22 cellular contexts compared by ENCODE assay signal in the genomic region with DNA sequence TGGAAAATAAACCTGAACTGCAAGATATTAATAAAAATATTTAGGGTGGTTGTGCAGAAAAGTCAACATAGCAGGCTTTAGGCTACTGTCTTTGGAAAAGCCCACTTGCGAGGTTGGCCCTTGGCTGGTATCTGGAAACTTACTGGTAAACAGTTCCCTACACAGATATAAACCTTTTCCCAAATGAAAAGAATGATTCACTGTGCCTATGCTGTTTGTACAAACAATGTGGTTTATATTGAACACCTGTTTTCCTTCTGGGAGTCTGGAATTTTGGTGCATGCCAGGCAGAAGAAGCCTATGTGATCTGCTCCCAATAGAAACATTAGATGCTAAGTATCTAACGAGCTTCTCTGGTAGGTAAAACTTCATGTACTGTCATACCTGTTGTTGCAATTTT. TPM values are rescaled to one million over a fixed set of nuclear protein-coding genes. Genes with fewer than 3 reads are reported as not detected.
DNase-seq lines count a peak whose midpoint lies in the region; ATAC-seq and TF ChIP-seq lines count a peak whose summit lies in the region.
"Had no signal": no experiment of that assay in that cellular context is flagged by ENCODE, and none has a peak within 500 bp of the region (broad histone marks: within the 10 kb centered on the region; RNA-seq: fewer than 3 reads in every experiment).

No MANE protein-coding gene starts in this region.

- no TSS peak for BruUV-seq in PC-3 (replicated peaks; lab: Mats Ljungman, UMichigan)

- POLR2A ChIA-PET in PC-3 (lab: Charles Lee; ENCODE audit: unreplicated experiment): no interaction called here

- H3K27ac ChIP-seq in PC-3 (ENCODE audit: low read length): peak overlapping the region; percentile 61
- H3K27ac ChIP-seq: BLaER1 had no signal

- H3F3A ChIP-seq in PC-3 (ENCODE audit: low read length, unreplicated experiment): no peaks in the 10 kb centered on the region

- H3K9me3 ChIP-seq in PC-3 (ENCODE audit: low read length): no peaks in the 10 kb centered on the region
- H3K9me3 ChIP-seq: BE2C, Caco-2 had no signal

- no peaks in the 10 kb centered on the region; the same call in 1 of the 2 replicates for H3K27me3 ChIP-seq in PC-3 (ENCODE audit: low read length)
- H3K27me3 ChIP-seq: BE2C, BLaER1 had no signal

- peak; percentile 66 for ATAC-seq in PC-3
- no peak for ATAC-seq in HG03108 (IDR thresholded peaks at IDR 0.05; ENCODE audit: unreplicated experiment)
- ATAC-seq in HG02870 (IDR thresholded peaks at IDR 0.05; ENCODE audit: unreplicated experiment): no peak
- ATAC-seq: CD8-positive, alpha-beta T cell had no signal

- no peak overlapping the region for H3K9ac ChIP-seq in PC-3 (ENCODE audit: low read length)
- H3K9ac ChIP-seq: BLaER1 had no signal

- no peaks in the 10 kb centered on the region for H3K79me2 ChIP-seq in PC-3 (ENCODE audit: low read length)

- no peak for TF ChIP-seq CTCF in PC-3 (conservative IDR thresholded peaks at IDR 0.05; ENCODE audit: low read depth, low read length)

- no peak overlapping the region for H2AFZ ChIP-seq in PC-3 (ENCODE audit: low read length)

- H3K4me1 ChIP-seq in PC-3 (ENCODE audit: insufficient read depth, low read length): peaks cover 26% of the 10 kb centered on the region
- H3K4me1 ChIP-seq: BE2C, BLaER1, Caco-2 had no signal

- H3K9me2 ChIP-seq in PC-3 (replicated peaks; ENCODE audit: low read length): no peaks in the 10 kb centered on the region

- peak overlapping the region; percentile 39 for H3K4me2 ChIP-seq in PC-3 (ENCODE audit: low read length)
- H3K4me2 ChIP-seq: BLaER1 had no signal

- no peaks in the 10 kb centered on the region for H4K20me1 ChIP-seq in PC-3 (ENCODE audit: low read length)
- H4K20me1 ChIP-seq: BLaER1 had no signal

- no peaks in the 10 kb centered on the region for H3K36me3 ChIP-seq in PC-3 (ENCODE audit: low read depth, low read length)
- H3K36me3 ChIP-seq: BE2C, BLaER1 had no signal

- CTCF ChIA-PET in PC-3 (lab: Charles Lee): interaction anchor here (0.7 kb wide), 1 partner anchor 115 kb away, joined by 4 read pairs; no protein-coding TSS in a partner anchor

- intact Hi-C loops in PC-3 (cut with micrococcal nuclease): no loop called here

- no peak overlapping the region for H3K4me3 ChIP-seq in PC-3 (ENCODE audit: low read length)
- H3K4me3 ChIP-seq: BLaER1 had no signal

- DNase-seq in PC-3 (peak; percentile 64), myocyte (ENCODE audit: low read depth) (peak; percentile 81), renal cortical epithelial cell (ENCODE audit: low read depth) (peak; percentile 43), GDM1 (lab: John Stamatoyannopoulos, UW) (no peak), DMS153 treated with DMSO at 0.1 percent for 48 hours (lab: John Stamatoyannopoulos, UW; ENCODE audit: unreplicated experiment) (no peak)
- DNase-seq: 8988T; ACHN; BE2C; C1 segment of cervical spinal cord; Caco-2; Calu3; CD4-positive, alpha-beta T cell; CD8-positive, alpha-beta T cell; DMS53; DMS79; DND-41; EL; GF-D8 had no signal

RNA-seq across cellular contexts. Expression of a gene that starts 29.7 kb away (rescaled TPM):
- total RNA-seq in PC-3 (2014; rRNA removed) (not detected in 2 replicates), myocyte (23.7 and 125 TPM in 2 replicates), renal cortical epithelial cell (0.10 and 0.69 TPM in 2 replicates)
- 24.9 TPM for polyA plus RNA-seq in myocyte (2012)
- total RNA-seq: Caco-2; Calu3; CD4-positive, alpha-beta T cell; CD8-positive, alpha-beta T cell; G401 had no signal

RNA-seq across cellular contexts. Expression of a gene that starts 53.5 kb away (rescaled TPM):
- total RNA-seq in PC-3 (2014; rRNA removed) (0.69 and 6.5 TPM in 2 replicates), myocyte (25.4 and 28.1 TPM in 2 replicates), renal cortical epithelial cell (2.8 and 3.3 TPM in 2 replicates)
- 12.6 TPM for polyA plus RNA-seq in myocyte (2012)
- total RNA-seq: Caco-2; Calu3; CD4-positive, alpha-beta T cell; CD8-positive, alpha-beta T cell; G401 had no signal

Comparison
In these comparisons a context has a peak if more than half of its experiments do, and no peak if none do; other contexts are left out.
1. DNase-seq: peak in PC-3 (single experiment), myocyte (single experiment) and renal cortical epithelial cell (single experiment); none in GDM1 (single experiment) and DMS153 treated with DMSO at 0.1 percent for 48 hours (single experiment).
2. RNA of a gene that starts 29.7 kb away (total RNA-seq): 23.7 to 125 TPM in myocyte; 0.10 to 0.69 TPM in renal cortical epithelial cell and not detected in PC-3; every median in the first group is over 10 times any median in the second.